ENCODE assay signal across 8 cellular contexts in the genomic region with DNA sequence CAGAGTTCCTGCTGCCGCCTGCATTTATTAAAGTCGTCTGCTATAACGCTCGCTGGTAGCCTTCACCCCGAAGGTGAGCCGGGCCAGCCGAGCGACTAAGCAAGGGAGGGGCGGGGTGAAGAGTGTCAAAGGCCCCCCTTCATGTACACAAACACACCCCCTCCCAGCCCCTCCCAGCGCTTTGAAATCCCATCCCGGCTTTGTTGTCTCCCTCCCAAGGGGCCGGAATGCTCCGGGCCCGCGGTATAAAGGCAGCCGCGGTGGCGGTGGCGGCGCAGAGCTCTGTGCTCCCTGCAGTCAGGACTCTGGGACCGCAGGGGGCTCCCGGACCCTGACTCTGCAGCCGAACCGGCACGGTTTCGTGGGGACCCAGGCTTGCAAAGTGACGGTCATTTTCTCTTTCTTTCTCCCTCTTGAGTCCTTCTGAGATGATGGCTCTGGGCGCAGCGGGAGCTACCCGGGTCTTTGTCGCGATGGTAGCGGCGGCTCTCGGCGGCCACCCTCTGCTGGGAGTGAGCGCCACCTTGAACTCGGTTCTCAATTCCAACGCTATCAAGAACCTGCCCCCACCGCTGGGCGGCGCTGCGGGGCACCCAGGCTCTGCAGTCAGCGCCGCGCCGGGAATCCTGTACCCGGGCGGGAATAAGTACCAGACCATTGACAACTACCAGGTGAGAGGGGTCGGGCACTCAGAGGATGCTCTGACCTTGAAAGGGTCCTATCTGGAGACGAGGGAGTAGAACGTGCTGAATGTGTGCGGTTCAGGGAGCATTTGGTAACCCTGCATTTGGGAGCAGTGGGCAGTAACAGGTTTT. TPM values are rescaled to one million over a fixed set of nuclear protein-coding genes. Genes with fewer than 3 reads are reported as not detected.
DNase-seq lines count a peak whose midpoint lies in the region; ATAC-seq and TF ChIP-seq lines count a peak whose summit lies in the region.

A gene with protein sequence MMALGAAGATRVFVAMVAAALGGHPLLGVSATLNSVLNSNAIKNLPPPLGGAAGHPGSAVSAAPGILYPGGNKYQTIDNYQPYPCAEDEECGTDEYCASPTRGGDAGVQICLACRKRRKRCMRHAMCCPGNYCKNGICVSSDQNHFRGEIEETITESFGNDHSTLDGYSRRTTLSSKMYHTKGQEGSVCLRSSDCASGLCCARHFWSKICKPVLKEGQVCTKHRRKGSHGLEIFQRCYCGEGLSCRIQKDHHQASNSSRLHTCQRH (plus strand): TSS at position 275 of the 815 bp plus-strand sequence. CDS start 154 bp downstream, at position 429.

- no peak within 1 kb of the TSS for H3K27ac Mint-ChIP-seq in H9

- H2BK20ac ChIP-seq in H9 (ENCODE audit: low read depth, low read length, poor library complexity, severe bottlenecking), result no peak within 1 kb of the TSS

- no peak within 1 kb of the TSS for H4K5ac ChIP-seq in H9 (ENCODE audit: insufficient read length, low read depth, low read length)

- peaks cover 4% of the 10 kb centered on the region for H4K20me1 ChIP-seq in H9 (ENCODE audit: control insufficient read depth, insufficient read depth, insufficient read length)

- H3K4me3 ChIP-seq in Peyer's patch, result peak within 1 kb of the TSS; percentile 25 to 60 (median 38)
- H3K4me3 ChIP-seq in choroid plexus epithelial cell (ENCODE audit: low read depth, low read length), result peak within 1 kb of the TSS; percentile 81
- peak within 1 kb of the TSS; percentile 53 for H3K4me3 ChIP-seq in kidney epithelial cell (ENCODE audit: low read depth, low read length)
- peak within 1 kb of the TSS; percentile 31 to 73 (median 44) for H3K4me3 ChIP-seq in spleen

- no peak within 1 kb of the TSS for H4K91ac ChIP-seq in H9 (ENCODE audit: insufficient read length, low read depth, low read length)

- no peaks in the 10 kb centered on the region for H3K36me3 Mint-ChIP-seq in H9 (ENCODE audit: insufficient read depth in 1 of 3, low read depth in 3 of 3)

- no peak within 1 kb of the TSS for H2BK12ac ChIP-seq in H9 (ENCODE audit: insufficient read length, low read depth, low read length)

- H3K36me3 ChIP-seq in Peyer's patch, result no peaks in the 10 kb centered on the region
- H3K36me3 ChIP-seq in kidney epithelial cell (ENCODE audit: control insufficient read depth, insufficient read depth, low read length), result no peaks in the 10 kb centered on the region
- H3K36me3 ChIP-seq in spleen, result no peaks in the 10 kb centered on the region

- no peaks in the 10 kb centered on the region for H3K79me1 ChIP-seq in H9 (ENCODE audit: insufficient read depth, low read depth, low read length, poor library complexity, severe bottlenecking)

- H3K79me2 ChIP-seq in H9 (ENCODE audit: insufficient read depth, low read length), result no peaks in the 10 kb centered on the region

- H3T11ph ChIP-seq in H9 (ENCODE audit: low read length), result no peak within 1 kb of the TSS

- H3K4me1 ChIP-seq in H9 (ENCODE audit: insufficient read depth, low read length) (0 out of 2 replicates have a peak, but pooled peaks cover 2% of the 10 kb centered on the region), Peyer's patch (peaks cover 0 to 17% (median 0%) of the 10 kb centered on the region in 4 donors), spleen (peaks cover 0 to 30% (median 20%) of the 10 kb centered on the region in 6 donors)

- H3K9ac ChIP-seq in H9 (ENCODE audit: extremely low read depth, insufficient read length, low read length), result no peak within 1 kb of the TSS

- DNase-seq in DMS53 treated with DMSO at 0.1 percent for 48 hours (lab: John Stamatoyannopoulos, UW; ENCODE audit: unreplicated experiment), result peak; percentile 79
- DNase-seq in H9, result peak; percentile 87
- peak; percentile 18 to 81 (median 74) for DNase-seq in Peyer's patch
- DNase-seq in choroid plexus epithelial cell (ENCODE audit: low read depth), result peak; percentile 83
- DNase-seq in kidney epithelial cell (ENCODE audit: low read depth), result peak; percentile 49
- DNase-seq in spleen, result peak; percentile 88
- no peak for DNase-seq in DMS153 treated with DMSO at 0.1 percent for 48 hours (lab: John Stamatoyannopoulos, UW; ENCODE audit: unreplicated experiment)

- peaks cover 13% of the 10 kb centered on the region in 2 experiments for H3K4me1 Mint-ChIP-seq in H9

- TF ChIP-seq POLR2A in Peyer's patch (IDR thresholded peaks at IDR 0.05), result no peak
- TF ChIP-seq POLR2A in spleen (IDR thresholded peaks at IDR 0.05), result no peak

- no peak within 1 kb of the TSS for H2BK120ac ChIP-seq in H9 (ENCODE audit: low read depth, low read length, poor library complexity, severe bottlenecking)

- H3K27me3 ChIP-seq in H9 (ENCODE audit: insufficient read depth, low read length) (peaks cover 57% of the 10 kb centered on the region), Peyer's patch (no peaks in the 10 kb centered on the region), kidney epithelial cell (ENCODE audit: control insufficient read depth, insufficient read depth, low read length) (no peaks in the 10 kb centered on the region), spleen (replicated peaks in 1 of 7) (peaks cover 4 to 65% (median 31%) of the 10 kb centered on the region in 7 donors)

- H3K27ac ChIP-seq in H9 (ENCODE audit: insufficient read length, low read depth, low read length), result no peak within 1 kb of the TSS
- H3K27ac ChIP-seq in Peyer's patch, result no peak within 1 kb of the TSS
- peak within 1 kb of the TSS in 5 of 8 donors; percentile 2 to 56 (median 45) for H3K27ac ChIP-seq in spleen

- no peaks in the 10 kb centered on the region; a peak in 1 of 5 replicates for H3K9me3 Mint-ChIP-seq in H9

- WGBS in H9 (ENCODE audit: extremely low coverage, insufficient read length, low lambda C conversion rate), result no CpG with 5 or more reads among the region's 53 CpGs
- 0 to 3% (median 1%) methylated on average over 37 to 53 of the region's 53 CpGs for WGBS in spleen, 5 donors

- intact Hi-C loops in spleen (cut with DNase I; ENCODE audit: low total_unique reads), result no loop called here

- peak within 1 kb of the TSS; percentile 51; the same call in 1 of the 2 replicates for H3K14ac ChIP-seq in H9 (ENCODE audit: insufficient read depth, low read length)

- TF ChIP-seq CTCF in H9 (conservative IDR thresholded peaks at IDR 0.05) (peak; percentile 94), Peyer's patch (IDR thresholded peaks at IDR 0.05) (peak in 4 of 6 experiments; percentile 53 to 70 (median 63)), choroid plexus epithelial cell (conservative IDR thresholded peaks at IDR 0.05; ENCODE audit: low read depth, low read length) (peak; percentile 87), kidney epithelial cell (IDR thresholded peaks at IDR 0.05; ENCODE audit: insufficient read depth, low read length, poor library complexity, severe bottlenecking) (peak; percentile 93), spleen (IDR thresholded peaks at IDR 0.05 in 8 of 11, conservative IDR thresholded peaks at IDR 0.05 in 3 of 11) (peak in 10 of 11 experiments; percentile 15 to 73 (median 52))

- H3K23me2 ChIP-seq in H9 (ENCODE audit: insufficient read length, low read depth, low read length, poor library complexity, severe bottlenecking), result peaks cover 18% of the 10 kb centered on the region

- no peaks in the 10 kb centered on the region for H3K9me3 ChIP-seq in H9 (ENCODE audit: control insufficient read depth, low read depth, low read length)
- H3K9me3 ChIP-seq in Peyer's patch, result no peaks in the 10 kb centered on the region
- no peaks in the 10 kb centered on the region for H3K9me3 ChIP-seq in spleen

- no peak for ATAC-seq in HG02588 (IDR thresholded peaks at IDR 0.05; ENCODE audit: unreplicated experiment)

- H2BK15ac ChIP-seq in H9 (ENCODE audit: low read depth, low read length), result no peak within 1 kb of the TSS

- H2BK5ac ChIP-seq in H9 (ENCODE audit: insufficient read length, low read length), result no peak within 1 kb of the TSS

- H3K4me3 Mint-ChIP-seq in H9, result peak within 1 kb of the TSS; percentile 66 to 87

- no peak within 1 kb of the TSS for H3K56ac ChIP-seq in H9 (ENCODE audit: insufficient read length, low read depth, low read length)

- no peak within 1 kb of the TSS for H3K4ac ChIP-seq in H9 (ENCODE audit: low read depth, low read length)

- H3K23ac ChIP-seq in H9 (ENCODE audit: insufficient read length, low read depth, low read length), result no peak within 1 kb of the TSS

- no peak within 1 kb of the TSS for H4K8ac ChIP-seq in H9 (replicated peaks; ENCODE audit: insufficient read length, low read depth, low read length)

- no peak within 1 kb of the TSS for H2AK5ac ChIP-seq in H9 (ENCODE audit: insufficient read length, low read length)

- peaks cover 93% of the 10 kb centered on the region for H3K27me3 Mint-ChIP-seq in H9 (ENCODE audit: low read depth)

- no peak within 1 kb of the TSS for H3K18ac ChIP-seq in H9 (ENCODE audit: insufficient read length, low read depth, low read length)

- peak within 1 kb of the TSS; percentile 68 for H3K4me2 ChIP-seq in H9 (ENCODE audit: insufficient read depth, insufficient read length, low read length)

- no peak within 1 kb of the TSS for H2AFZ ChIP-seq in H9 (ENCODE audit: low read length)

RNA-seq across cellular contexts. Expression of the gene that starts here (rescaled TPM):
- total RNA-seq in H9 (2021), result 0.64 and 1.1 TPM in 2 replicates
- total RNA-seq in Peyer's patch, result under 1 TPM in 1 of 4 donors, not detected in 3; 0.54 TPM
- 4.7 and 6.1 TPM in 2 replicates for total RNA-seq in kidney epithelial cell
- total RNA-seq in spleen, result 1 to 10 TPM in 4 of 7 donors, under 1 TPM in 1, not detected in 2; 0.44 to 4.4 (median 1.4) TPM
- 1 to 10 TPM; 4.9 to 7.7 (median 6.9) TPM for polyA plus RNA-seq in spleen

Comparison
In these comparisons a context has a peak if more than half of its experiments do, and no peak if none do; other contexts are left out.
1. Peak in DNase-seq and H3K4me3 ChIP-seq in Peyer's patch; RNA of the gene not detected or under 1 TPM.
2. H3K27ac ChIP-seq: peak in spleen (5 of 8); none in H9 (single experiment) and Peyer's patch (0 of 4).
3. Peak in every context shown above with its lines, with median percentiles within 50 percentile points of each other: CTCF ChIP-seq and H3K4me3 ChIP-seq.